8 cellular contexts compared by ENCODE assay signal in the genomic region with DNA sequence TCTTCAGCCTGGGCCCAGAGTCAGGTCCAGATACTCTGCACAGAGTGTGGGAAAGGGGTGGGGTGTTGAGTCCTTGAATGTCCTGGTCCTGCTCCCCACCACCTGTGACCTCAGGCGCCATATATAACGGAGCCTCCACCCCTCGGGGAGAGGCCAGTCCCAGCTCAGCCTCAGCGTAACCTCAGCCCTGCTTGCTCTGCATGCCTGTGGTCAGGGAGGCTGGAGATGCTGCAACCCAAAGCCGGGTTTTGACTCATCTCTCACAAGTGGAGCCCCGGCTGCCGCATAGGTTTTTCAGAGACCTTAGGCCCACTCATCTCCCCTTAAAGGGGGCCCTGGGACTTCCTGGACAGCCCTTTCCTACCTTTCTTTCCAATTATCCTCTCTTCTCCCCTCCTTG. TPM values are rescaled to one million over a fixed set of nuclear protein-coding genes. Genes with fewer than 3 reads are reported as not detected.
A peak's percentile ranks its signal among the peaks of the same experiment; 100 is the strongest.
DNase-seq lines count a peak whose midpoint lies in the region; ATAC-seq and TF ChIP-seq lines count a peak whose summit lies in the region.

No MANE protein-coding gene starts in this region.

- H3K27me3 Mint-ChIP-seq in HFFc6 (ENCODE audit: insufficient read depth) (no peaks in the 10 kb centered on the region; the same call in none of the 2 replicates), memory B cell (no peaks in the 10 kb centered on the region), endothelial cell (ENCODE audit: unreplicated experiment) (peaks cover 6% of the 10 kb centered on the region)

- H3K36me3 Mint-ChIP-seq in HFFc6 (ENCODE audit: low read depth) (no peaks in the 10 kb centered on the region), memory B cell (peaks cover 7% of the 10 kb centered on the region), endothelial cell (ENCODE audit: low read depth, unreplicated experiment) (no peaks in the 10 kb centered on the region)

- H3K9me3 Mint-ChIP-seq in HFFc6: no peaks in the 10 kb centered on the region
- H3K9me3 Mint-ChIP-seq in memory B cell: no peaks in the 10 kb centered on the region
- H3K9me3 Mint-ChIP-seq in endothelial cell (ENCODE audit: unreplicated experiment): no peaks in the 10 kb centered on the region

- in situ Hi-C loops in G401 (cut with HindIII; ENCODE audit: low sequenced_read_pairs): no loop called here

- H3K4me3 Mint-ChIP-seq in HFFc6 (peak overlapping the region; percentile 27), memory B cell (peak overlapping the region; percentile 84), endothelial cell (ENCODE audit: unreplicated experiment) (no peak overlapping the region)

- peak; percentile 50 for ATAC-seq in GM18499 (IDR thresholded peaks at IDR 0.05; ENCODE audit: insufficient read depth, unreplicated experiment)
- ATAC-seq in memory B cell (ENCODE audit: low read depth): peak; percentile 10

- DNase-seq in HFFc6 (peak; percentile 85), NCI-H226 (peak; percentile 86), memory B cell (ENCODE audit: low spot score in 2 of 2) (no peak), endothelial cell (ENCODE audit: low spot score) (no peak), G401 (ENCODE audit: low spot score) (no peak), ecto neural progenitor cell (ENCODE audit: low spot score) (no peak)
- peak; percentile 58 for DNase-seq in activated T-helper 9 cell treated with anti-CD3 and anti-CD28 coated beads, Interleukin-2, amount 50 U/mL, for 16 hours (ENCODE audit: low read depth)

- H3K4me1 Mint-ChIP-seq in HFFc6 (ENCODE audit: low read depth) (peaks cover 45% of the 10 kb centered on the region), memory B cell (peaks cover 37% of the 10 kb centered on the region), endothelial cell (ENCODE audit: unreplicated experiment) (peaks cover 4% of the 10 kb centered on the region)

- H3K27ac Mint-ChIP-seq in HFFc6 (peak overlapping the region; percentile 76), memory B cell (peak overlapping the region; percentile 4), endothelial cell (ENCODE audit: unreplicated experiment) (no peak overlapping the region)

- TF ChIP-seq CTCF in HFFc6 (IDR thresholded peaks at IDR 0.05) (no peak), endothelial cell (IDR thresholded peaks at IDR 0.05; ENCODE audit: unreplicated experiment) (no peak)

RNA-seq across cellular contexts. Expression of a gene that starts 1.3 kb away (rescaled TPM):
- 1 to 10 TPM in 3 of 6 experiments, under 1 TPM in 3; 0.35 to 1.5 (median 0.93) TPM for total RNA-seq in HFFc6 (2021; fragmentation: NEBNext Ultra II Directional; extraction: Animal tissue kit (Norgen Biotek cat#: 25700))
- total RNA-seq in endothelial cell (ENCODE audit: unreplicated experiment): 0.56 TPM
- 0.41 and 0.49 TPM in 2 replicates for total RNA-seq in G401 (2014; rRNA removed; shearing (Covaris generic))

RNA-seq across cellular contexts. Expression of a gene that starts 25.0 kb away (rescaled TPM):
- total RNA-seq in HFFc6 (2021; fragmentation: NEBNext Ultra II Directional; extraction: Animal tissue kit (Norgen Biotek cat#: 25700)): 10 to 100 TPM; 13.9 to 17.1 (median 16.0) TPM
- total RNA-seq in endothelial cell (ENCODE audit: unreplicated experiment): 23.8 TPM
- 2.0 and 7.2 TPM in 2 replicates for total RNA-seq in G401 (2014; rRNA removed; shearing (Covaris generic))

RNA-seq across cellular contexts. Expression of a gene that starts 25.2 kb away (rescaled TPM):
- 10 to 100 TPM; 17.3 to 25.7 (median 19.3) TPM for total RNA-seq in HFFc6 (2021; fragmentation: NEBNext Ultra II Directional; extraction: Animal tissue kit (Norgen Biotek cat#: 25700))
- 47.6 TPM for total RNA-seq in endothelial cell (ENCODE audit: unreplicated experiment)
- 12.1 and 19.4 TPM in 2 replicates for total RNA-seq in G401 (2014; rRNA removed; shearing (Covaris generic))

RNA-seq across cellular contexts. Expression of a gene that starts 26.3 kb away (rescaled TPM):
- 10 to 100 TPM; 47.2 to 80.5 (median 71.0) TPM for total RNA-seq in HFFc6 (2021; fragmentation: NEBNext Ultra II Directional; extraction: Animal tissue kit (Norgen Biotek cat#: 25700))
- total RNA-seq in endothelial cell (ENCODE audit: unreplicated experiment): 7.9 TPM
- total RNA-seq in G401 (2014; rRNA removed; shearing (Covaris generic)): 48.6 and 58.9 TPM in 2 replicates

Comparison
In these comparisons a context has a peak if more than half of its experiments do, and no peak if none do; other contexts are left out.
1. DNase-seq: peak in HFFc6 (single experiment), NCI-H226 (single experiment) and activated T-helper 9 cell treated with anti-CD3 and anti-CD28 coated beads, Interleukin-2, amount 50 U/mL, for 16 hours (single experiment); none in memory B cell (0 of 2), endothelial cell (single experiment), G401 (single experiment) and ecto neural progenitor cell (single experiment).